In the genomic region with DNA sequence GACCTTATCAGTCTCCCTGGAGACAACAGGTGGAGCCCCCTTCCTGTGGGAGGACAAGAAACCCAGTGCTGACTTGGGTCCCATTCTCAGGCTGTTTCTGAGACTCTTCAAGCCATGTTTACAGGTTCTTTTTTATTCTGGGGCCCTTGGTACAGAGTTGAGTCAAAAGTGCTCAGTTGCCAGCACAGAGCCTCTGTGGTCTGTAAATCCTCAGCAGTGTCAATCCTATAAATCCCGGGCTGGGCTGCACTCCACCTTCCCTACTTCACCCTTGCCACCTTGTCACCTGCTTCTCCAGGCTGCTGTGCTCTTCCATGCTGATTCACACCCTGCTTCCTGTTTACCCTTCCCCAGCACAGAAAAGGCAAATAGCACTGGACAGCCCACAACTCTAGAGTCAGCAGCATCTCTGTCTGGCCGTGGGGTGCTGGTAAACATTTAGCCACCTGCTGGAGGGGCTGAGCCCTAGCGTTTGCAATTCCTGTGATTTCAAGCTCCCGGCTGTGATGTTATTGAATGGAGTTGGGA, we compare ENCODE assay signal across 8 cellular contexts.
DNase-seq lines count a peak whose midpoint lies in the region; ATAC-seq and TF ChIP-seq lines count a peak whose summit lies in the region.

No MANE protein-coding gene starts in this region.

- DNase-seq in NCI-H1092 treated with DMSO at 0.1 percent for 48 hours (lab: John Stamatoyannopoulos, UW), result peak; percentile 58
- DNase-seq in choroid plexus epithelial cell (ENCODE audit: low read depth), result peak; percentile 22
- DNase-seq in caudate nucleus (lab: John Stamatoyannopoulos, UW), result no peak
- no peak for DNase-seq in occipital lobe (lab: John Stamatoyannopoulos, UW)
- DNase-seq in activated CD4-positive, CD25-positive, alpha-beta regulatory T cell (lab: John Stamatoyannopoulos, UW), result no peak

- TF ChIP-seq CTCF in C4-2B (conservative IDR thresholded peaks at IDR 0.05) (peak; percentile 42), choroid plexus epithelial cell (conservative IDR thresholded peaks at IDR 0.05; ENCODE audit: low read depth, low read length) (peak; percentile 46)

- no peak overlapping the region for H3K4me3 ChIP-seq in choroid plexus epithelial cell (ENCODE audit: low read depth, low read length)

- peak; percentile 63 for ATAC-seq in GM19438 (IDR thresholded peaks at IDR 0.05; ENCODE audit: low read depth, unreplicated experiment)
- ATAC-seq in GM21360 (IDR thresholded peaks at IDR 0.05; ENCODE audit: unreplicated experiment), result no peak

- H3K27ac ChIP-seq in C4-2B (no peak overlapping the region), caudate nucleus (ENCODE audit: low read depth, low read length) (no peak overlapping the region)

Comparison
In these comparisons a context has a peak if more than half of its experiments do, and no peak if none do; other contexts are left out.
1. DNase-seq: peak in NCI-H1092 treated with DMSO at 0.1 percent for 48 hours (single experiment) and choroid plexus epithelial cell (single experiment); none in caudate nucleus (0 of 61), occipital lobe (single experiment) and activated CD4-positive, CD25-positive, alpha-beta regulatory T cell (0 of 4).